Comparison of ENCODE assay signal across 26 cellular contexts in genomic region chr12:68796399-68796798, GRCh38.
"Had no signal": no experiment of that assay in that cellular context is flagged by ENCODE, and none has a peak within 500 bp of the region (broad histone marks: within the 10 kb centered on the region; RNA-seq: fewer than 3 reads in every experiment).

No MANE protein-coding gene starts in this region.

- H3K9me3 Mint-ChIP-seq: natural killer cell; stimulated activated memory B cell treated with anti-CD40 and anti-IgM and Interleukin-4, amounts not matched to agents 10 μg/mL and 1 μg/mL and 100 μg/mL, for 72 hours had no signal

- H3K36me3 Mint-ChIP-seq: natural killer cell; stimulated activated memory B cell treated with anti-CD40 and anti-IgM and Interleukin-4, amounts not matched to agents 10 μg/mL and 1 μg/mL and 100 μg/mL, for 72 hours had no signal

- H3K9me3 ChIP-seq: esophagus muscularis mucosa, gastroesophageal sphincter, heart left ventricle, left lung, sigmoid colon, spleen, thoracic aorta, tibial nerve, upper lobe of left lung had no signal

- H3K27me3 ChIP-seq: esophagus muscularis mucosa, foreskin keratinocyte, gastroesophageal sphincter, heart left ventricle, hepatocyte, left lung, sigmoid colon, spleen, tibial nerve, upper lobe of left lung had no signal

- ATAC-seq: foreskin keratinocyte; gastroesophageal sphincter; heart left ventricle; left lung; natural killer cell; right cardiac atrium; stimulated activated memory B cell treated with anti-CD40 and anti-IgM and Interleukin-4, amounts not matched to agents 10 μg/mL and 1 μg/mL and 100 μg/mL, for 72 hours; stimulated activated naive CD8-positive, alpha-beta T cell treated with anti-CD3 and anti-CD28 coated beads, Interleukin-15, Interleukin-2, amounts not matched to agents 100 U/mL and 50 U/mL, for 24 hours had no signal

- H3K4me1 Mint-ChIP-seq: stimulated activated memory B cell treated with anti-CD40 and anti-IgM and Interleukin-4, amounts not matched to agents 10 μg/mL and 1 μg/mL and 100 μg/mL, for 72 hours had no signal

- H3K27ac ChIP-seq: coronary artery, esophagus muscularis mucosa, foreskin keratinocyte, gastroesophageal sphincter, heart left ventricle, hepatocyte, left lung, parathyroid adenoma, sigmoid colon, skin epidermis, spleen, thoracic aorta, tibial nerve, upper lobe of left lung had no signal

- DNase-seq: dermis blood vessel endothelial cell; effector memory CD4-positive, alpha-beta T cell; foreskin keratinocyte; heart left ventricle; kidney; left lung; mesenchymal stem cell; midbrain; natural killer cell; occipital lobe; right cardiac atrium; sigmoid colon; spleen; stimulated activated CD4-positive, alpha-beta T cell treated with anti-CD3 and anti-CD28 coated beads, Interleukin-4, amount 100 ng/mL, for 4 hours; stimulated activated naive CD8-positive, alpha-beta T cell treated with anti-CD3 and anti-CD28 coated beads, Interleukin-15, Interleukin-2, amounts not matched to agents 100 U/mL and 50 U/mL, for 24 hours; upper lobe of left lung had no signal

- H3K4me3 ChIP-seq: coronary artery, esophagus muscularis mucosa, gastroesophageal sphincter, heart left ventricle, hepatocyte, left lung, sigmoid colon, skin epidermis, spleen, thoracic aorta, tibial nerve, upper lobe of left lung had no signal

- H3K36me3 ChIP-seq: esophagus muscularis mucosa, gastroesophageal sphincter, heart left ventricle, left lung, sigmoid colon, spleen, thoracic aorta, upper lobe of left lung had no signal

- H3K4me3 Mint-ChIP-seq: natural killer cell; stimulated activated memory B cell treated with anti-CD40 and anti-IgM and Interleukin-4, amounts not matched to agents 10 μg/mL and 1 μg/mL and 100 μg/mL, for 72 hours had no signal

- H3K27me3 Mint-ChIP-seq: progenitor cell of endocrine pancreas; stimulated activated memory B cell treated with anti-CD40 and anti-IgM and Interleukin-4, amounts not matched to agents 10 μg/mL and 1 μg/mL and 100 μg/mL, for 72 hours had no signal

- H3K27ac Mint-ChIP-seq: natural killer cell; progenitor cell of endocrine pancreas; stimulated activated memory B cell treated with anti-CD40 and anti-IgM and Interleukin-4, amounts not matched to agents 10 μg/mL and 1 μg/mL and 100 μg/mL, for 72 hours had no signal

- H3K4me1 ChIP-seq: esophagus muscularis mucosa, gastroesophageal sphincter, heart left ventricle, left lung, parathyroid adenoma, sigmoid colon, spleen, tibial nerve, upper lobe of left lung had no signal
